7 cellular contexts compared by ENCODE assay signal in genomic region chr11:105609832-105610781, GRCh38. TPM values are rescaled to one million over a fixed set of nuclear protein-coding genes. Genes with fewer than 3 reads are reported as not detected.
DNase-seq lines count a peak whose midpoint lies in the region; ATAC-seq lines count a peak whose summit lies in the region.

TSS of gene GRIA4 (plus strand) at chr11:105610073. CDS start at chr11:105610998, 925 bp downstream.

- H3K4me3 Mint-ChIP-seq in stimulated activated naive CD8-positive, alpha-beta T cell treated with anti-CD3 and anti-CD28 coated beads, Interleukin-15, amount 100 ng/mL, for 72 hours = peak within 1 kb of the TSS; percentile 69 to 70

- peaks cover 21% of the 10 kb centered on the region for H3K4me1 Mint-ChIP-seq in stimulated activated naive CD8-positive, alpha-beta T cell treated with anti-CD3 and anti-CD28 coated beads, Interleukin-15, amount 100 ng/mL, for 72 hours

- H3K27me3 Mint-ChIP-seq in stimulated activated naive CD8-positive, alpha-beta T cell treated with anti-CD3 and anti-CD28 coated beads, Interleukin-15, amount 100 ng/mL, for 72 hours = peaks cover 44% of the 10 kb centered on the region

- peak within 1 kb of the TSS; percentile 83 for H3K27ac ChIP-seq in cingulate gyrus (ENCODE audit: low read depth, low read length)

- H3K9me3 Mint-ChIP-seq in stimulated activated naive CD8-positive, alpha-beta T cell treated with anti-CD3 and anti-CD28 coated beads, Interleukin-15, amount 100 ng/mL, for 72 hours = peaks cover 5 to 7% of the 10 kb centered on the region in 2 donors

- peak; percentile 24 for DNase-seq in H4 (ENCODE audit: low spot score)
- peak; percentile 65 to 84 for DNase-seq in NCI-H526 (lab: John Stamatoyannopoulos, UW)
- DNase-seq in kidney tubule cell (ENCODE audit: low spot score) = peak; percentile 31
- DNase-seq in stimulated activated naive CD8-positive, alpha-beta T cell treated with anti-CD3 and anti-CD28 coated beads, Interleukin-15, amount 100 ng/mL, for 72 hours = peak in 1 of 2 donors; percentile 11
- DNase-seq in DMS79 treated with DMSO at 0.1 percent for 48 hours (lab: John Stamatoyannopoulos, UW) = no peak
- DNase-seq in activated gamma-delta T cell treated with Interleukin-2 at 50 U/mL for 16 hours = no peak

- no peak within 1 kb of the TSS for H3K27ac Mint-ChIP-seq in stimulated activated naive CD8-positive, alpha-beta T cell treated with anti-CD3 and anti-CD28 coated beads, Interleukin-15, amount 100 ng/mL, for 72 hours

- peak; percentile 72 for ATAC-seq in stimulated activated naive CD8-positive, alpha-beta T cell treated with anti-CD3 and anti-CD28 coated beads, Interleukin-15, amount 100 ng/mL, for 72 hours

RNA-seq across cellular contexts. Expression of gene GRIA4, which starts in this region (rescaled TPM):
- total RNA-seq in H4 (2014; rRNA removed; shearing (Covaris generic)) = 1.0 and 24.9 TPM in 2 replicates

Comparison
In these comparisons a context has a peak if more than half of its experiments do, and no peak if none do; other contexts are left out.
1. DNase-seq: peak in H4 (single experiment), NCI-H526 (2 of 2) and kidney tubule cell (single experiment); none in DMS79 treated with DMSO at 0.1 percent for 48 hours (single experiment) and activated gamma-delta T cell treated with Interleukin-2 at 50 U/mL for 16 hours (single experiment).